ENCODE assay signal across 9 cellular contexts in the genomic region with DNA sequence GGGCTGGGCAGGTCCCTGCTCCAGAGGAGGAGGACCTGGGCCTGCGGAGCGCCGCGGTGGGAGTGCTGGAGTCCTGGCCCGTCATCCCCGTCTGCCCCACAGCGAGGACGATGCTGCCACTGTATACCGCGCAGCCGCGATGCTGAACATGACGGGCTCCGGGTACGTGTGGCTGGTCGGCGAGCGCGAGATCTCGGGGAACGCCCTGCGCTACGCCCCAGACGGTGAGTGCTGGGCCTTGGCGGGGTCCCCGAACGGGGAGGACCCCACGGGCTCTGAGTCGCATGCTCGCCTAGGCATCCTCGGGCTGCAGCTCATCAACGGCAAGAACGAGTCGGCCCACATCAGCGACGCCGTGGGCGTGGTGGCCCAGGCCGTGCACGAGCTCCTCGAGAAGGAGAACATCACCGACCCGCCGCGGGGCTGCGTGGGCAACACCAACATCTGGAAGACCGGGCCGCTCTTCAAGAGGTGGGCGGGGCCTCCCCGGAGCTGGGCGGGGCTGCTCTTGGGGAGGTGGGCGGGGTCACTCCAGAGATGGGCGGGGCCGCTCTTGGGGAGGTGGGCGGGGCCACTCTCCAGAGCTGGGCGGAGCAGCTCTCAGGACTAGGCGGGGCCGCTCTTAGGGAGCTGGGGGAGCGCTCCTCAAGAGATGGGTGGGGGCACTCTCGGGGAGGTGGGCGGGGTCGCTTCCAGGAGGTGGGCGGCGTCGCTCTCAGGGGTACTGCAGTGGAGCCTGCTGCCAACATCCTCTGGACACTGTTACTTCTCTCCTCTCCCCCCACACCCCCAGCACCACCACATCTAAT. TPM values are rescaled to one million over a fixed set of nuclear protein-coding genes. Genes with fewer than 3 reads are reported as not detected.
DNase-seq lines count a peak whose midpoint lies in the region; ATAC-seq, FAIRE-seq and TF ChIP-seq lines count a peak whose summit lies in the region.
"Had no signal": no experiment of that assay in that cellular context is flagged by ENCODE, and none has a peak within 500 bp of the region (broad histone marks: within the 10 kb centered on the region; RNA-seq: fewer than 3 reads in every experiment).

No MANE protein-coding gene starts in this region.

- POLR2A ChIA-PET in A549 (lab: Yijun Ruan, JAX) (interaction anchor here (0.9 to 1.1 kb wide), 3 partner anchors 13 to 67 kb away, joined by 3 to 12 read pairs (median 3); partner anchors contain the start of gene LRRC26), HCT116 (lab: Charles Lee) (interaction anchor here (0.7 kb wide), 1 partner anchor 44 kb away, joined by 3 read pairs; the partner anchor contains the start of gene TPRN)

- H2AFZ ChIP-seq in HCT116 (ENCODE audit: low read depth, low read length, poor library complexity, severe bottlenecking) = no peak overlapping the region

- CTCF ChIA-PET in A549 (lab: Yijun Ruan, JAX) (interaction anchor here (0.7 to 3.1 kb wide), 5 partner anchors 13 to 80 kb away, joined by 3 to 11 read pairs (median 3); partner anchors contain the start of genes LRRC26 and RNF224), HCT116 (lab: Charles Lee) (interaction anchor here (1.2 kb wide), 1 partner anchor 80 kb away, joined by 3 read pairs; no protein-coding TSS in a partner anchor)

- H3K4me2 ChIP-seq in A549 (peak overlapping the region; percentile 39; the same call in 1 of the 3 replicates), HCT116 (ENCODE audit: low read length) (no peak overlapping the region)

- H3K4me1 ChIP-seq in A549 (peaks cover 20% of the 10 kb centered on the region; the same call in 2 of the 3 replicates), HCT116 (ENCODE audit: control insufficient read depth in 1 of 2, insufficient read depth in 2 of 2, low read length in 2 of 2) (peaks cover 3 to 31% of the 10 kb centered on the region in 2 experiments; a peak in 3 of 4 replicates)
- H3K4me1 ChIP-seq: gastrocnemius medialis had no signal

- no TSS peak for BruUV-seq in HCT116 (replicated peaks; lab: Mats Ljungman, UMichigan)

- H3K9ac ChIP-seq in HCT116 (ENCODE audit: low read length) = no peak overlapping the region

- H3K9me3 ChIP-seq in A549 (no peaks in the 10 kb centered on the region), HCT116 (ENCODE audit: control insufficient read depth in 1 of 2, insufficient read depth in 1 of 2, low read depth in 1 of 2, low read length in 2 of 2) (no peaks in the 10 kb centered on the region; a peak in 1 of 4 replicates)
- H3K9me3 ChIP-seq: gastrocnemius medialis had no signal

- RAD21 ChIA-PET in HCT116 (lab: Charles Lee; ENCODE audit: low non-redundant PET in 1 of 2, low total read pairs in 2 of 2, uncharacterized antibody in 2 of 2, unreplicated experiment in 2 of 2) = interaction anchor here in 1 of 2 experiments (0.5 kb wide), 1 partner anchor 43 kb away, joined by 7 read pairs; no protein-coding TSS in a partner anchor

- no peaks in the 10 kb centered on the region for H3K79me2 ChIP-seq in HCT116 (ENCODE audit: insufficient read depth, low read length)

- H3K4me3 ChIP-seq in A549 = no peak overlapping the region
- H3K4me3 ChIP-seq in HCT116 (replicated peaks in 1 of 2; ENCODE audit: low read depth in 1 of 2, low read length in 2 of 2) = no peak overlapping the region
- H3K4me3 ChIP-seq: gastrocnemius medialis had no signal

- H3K36me3 ChIP-seq in HCT116 (ENCODE audit: control insufficient read depth in 1 of 2, insufficient read depth in 2 of 2, low read length in 2 of 2) = no peaks in the 10 kb centered on the region
- H3K36me3 ChIP-seq: gastrocnemius medialis had no signal

- WGBS in A549 (ENCODE audit: missing lambda C conversion rate) = 57% methylated on average over 31 of the region's 65 CpGs

- no peak for TF ChIP-seq RAD21 in A549 (conservative IDR thresholded peaks at IDR 0.05 in 1 of 2, IDR thresholded peaks at IDR 0.05 in 1 of 2)
- no peak for TF ChIP-seq RAD21 in HCT116 (IDR thresholded peaks at IDR 0.05; ENCODE audit: low read depth)

- no peaks in the 10 kb centered on the region for H3K27me3 ChIP-seq in HCT116 (ENCODE audit: insufficient read depth, low read length)

- no peak overlapping the region for H3K27ac ChIP-seq in A549
- H3K27ac ChIP-seq in HCT116 (ENCODE audit: low read depth, low read length) = peak overlapping the region; percentile 42; the same call in 1 of the 2 replicates
- H3K27ac ChIP-seq: gastrocnemius medialis had no signal

- H3K9me2 ChIP-seq in HCT116 (ENCODE audit: insufficient read depth) = no peaks in the 10 kb centered on the region

- no peaks in the 10 kb centered on the region for H4K20me1 ChIP-seq in HCT116 (ENCODE audit: insufficient read depth)

- TF ChIP-seq CTCF in A549 (IDR thresholded peaks at IDR 0.05) (no peak), HCT116 (IDR thresholded peaks at IDR 0.05 in 2 of 3, conservative IDR thresholded peaks at IDR 0.05 in 1 of 3; ENCODE audit: borderline replicate concordance in 1 of 3, insufficient read depth in 1 of 3, low read depth in 2 of 3, low read length in 2 of 3) (no peak)

- no peak for FAIRE-seq in A549 (lab: Jason Lieb, UNC)

- TF ChIP-seq POLR2A in A549 (IDR thresholded peaks at IDR 0.05; ENCODE audit: low read length) (no peak), HCT116 (IDR thresholded peaks at IDR 0.05; ENCODE audit: borderline replicate concordance, extremely low read depth, insufficient read depth, insufficient read length) (no peak)

- no peak for TF ChIP-seq EP300 in A549 (IDR thresholded peaks at IDR 0.05)

- ATAC-seq in A549 (peak; percentile 19 to 62; a peak in 4 of 6 replicates), HCT116 (peak; percentile 60), GM21825 (IDR thresholded peaks at IDR 0.05; ENCODE audit: unreplicated experiment) (no peak), HG03196 (IDR thresholded peaks at IDR 0.05; ENCODE audit: unreplicated experiment) (no peak)

- intact Hi-C loops in HCT116 (cut with micrococcal nuclease) = no loop called here

- DNase-seq in A549 (ENCODE audit: low read depth in 1 of 2, low spot score in 1 of 2) = peak in 1 of 2 experiments; percentile 58
- DNase-seq in HCT116 (ENCODE audit: low read depth, low spot score) = no peak
- peak; percentile 52 to 60 for DNase-seq in activated CD8-positive, alpha-beta memory T cell treated with anti-CD3 and anti-CD28 coated beads for 4 hours (ENCODE audit: low read depth in 2 of 2)
- peak; percentile 11 for DNase-seq in fibroblast of peridontal ligament (ENCODE audit: extremely low read depth)
- DNase-seq in stimulated activated CD4-positive, alpha-beta T cell treated with anti-CD3 and anti-CD28 coated beads, Interleukin-15, amount 100 ng/mL, for 24 hours = peak; percentile 72
- DNase-seq in Ammon's horn (ENCODE audit: low spot score) = no peak
- DNase-seq: gastrocnemius medialis had no signal

RNA-seq across cellular contexts. Expression of gene LRRC26, which starts 13.1 kb away (rescaled TPM):
- 0.08 and 0.09 TPM in 2 replicates for polyA plus RNA-seq in A549 (2011; rRNA removed)
- 1.4 and 2.3 TPM in 2 replicates for polyA plus RNA-seq in A549 (2012; cell fraction: cytosol; rRNA removed)
- polyA plus RNA-seq in A549 (2012; cell fraction: nucleus; rRNA removed) = 0.81 and 2.7 TPM in 2 replicates
- 0.80 to 1.2 TPM (median 1.0 TPM) in 3 replicates for polyA plus RNA-seq in A549 (2017; fragmentation: RNase III; extraction: RNeasy Plus Mini Kit Qiagen cat#74134 plus additional on column Dnase treatment)
- not detected in 2 replicates for polyA minus RNA-seq in A549 (2011; rRNA and poly(A)+ RNA removed)
- 2.4 TPM for total RNA-seq in HCT116 (2021; ENCODE audit: unreplicated experiment)
- 2.1 and 2.9 TPM in 2 replicates for polyA plus RNA-seq in HCT116 (2012)
- total RNA-seq: gastrocnemius medialis had no signal

RNA-seq across cellular contexts. Expression of gene TMEM210, which starts 15.1 kb away (rescaled TPM):
- not detected in 2 replicates for polyA plus RNA-seq in A549 (2011; rRNA removed)
- polyA plus RNA-seq in A549 (2012; cell fraction: cytosol; rRNA removed) = not detected in 2 replicates
- 0.24 TPM in 1 of 2 replicates, not detected in the other for polyA plus RNA-seq in A549 (2012; cell fraction: nucleus; rRNA removed)
- not detected in 3 replicates for polyA plus RNA-seq in A549 (2017; fragmentation: RNase III; extraction: RNeasy Plus Mini Kit Qiagen cat#74134 plus additional on column Dnase treatment)
- polyA minus RNA-seq in A549 (2011; rRNA and poly(A)+ RNA removed) = not detected in 2 replicates
- total RNA-seq in HCT116 (2021; ENCODE audit: unreplicated experiment) = not detected
- not detected in 2 replicates for polyA plus RNA-seq in HCT116 (2012)
- total RNA-seq: gastrocnemius medialis had no signal

RNA-seq across cellular contexts. Expression of gene GRIN1, which starts 17.8 kb away (rescaled TPM):
- polyA plus RNA-seq in A549 (2011; rRNA removed) (0.11 and 0.13 TPM in 2 replicates), A549 (2017; fragmentation: RNase III; extraction: RNeasy Plus Mini Kit Qiagen cat#74134 plus additional on column Dnase treatment) (0.30 to 0.51 TPM (median 0.45 TPM) in 3 replicates)
- 0.30 and 0.57 TPM in 2 replicates for polyA plus RNA-seq in A549 (2012; cell fraction: cytosol; rRNA removed)
- 0.38 and 0.78 TPM in 2 replicates for polyA plus RNA-seq in A549 (2012; cell fraction: nucleus; rRNA removed)
- 0.17 and 0.88 TPM in 2 replicates for polyA minus RNA-seq in A549 (2011; rRNA and poly(A)+ RNA removed)
- 23.1 TPM for total RNA-seq in HCT116 (2021; ENCODE audit: unreplicated experiment)
- 8.6 and 12.5 TPM in 2 replicates for polyA plus RNA-seq in HCT116 (2012)
- total RNA-seq: gastrocnemius medialis had no signal

RNA-seq across cellular contexts. Expression of gene ANAPC2, which starts 31.6 kb away (rescaled TPM):
- polyA plus RNA-seq in A549 (2011; rRNA removed) (17.5 and 22.3 TPM in 2 replicates), A549 (2017; fragmentation: RNase III; extraction: RNeasy Plus Mini Kit Qiagen cat#74134 plus additional on column Dnase treatment) (35.4 to 40.7 TPM (median 39.9 TPM) in 3 replicates)
- polyA plus RNA-seq in A549 (2012; cell fraction: cytosol; rRNA removed) = 37.1 and 48.9 TPM in 2 replicates
- polyA plus RNA-seq in A549 (2012; cell fraction: nucleus; rRNA removed) = 202 and 265 TPM in 2 replicates
- 18.9 and 25.5 TPM in 2 replicates for polyA minus RNA-seq in A549 (2011; rRNA and poly(A)+ RNA removed)
- total RNA-seq in HCT116 (2021; ENCODE audit: unreplicated experiment) = 75.5 TPM
- polyA plus RNA-seq in HCT116 (2012) = 54.9 and 61.4 TPM in 2 replicates

RNA-seq across cellular contexts. Expression of gene SSNA1, which starts 31.7 kb away (rescaled TPM):
- 52.6 and 54.1 TPM in 2 replicates for polyA plus RNA-seq in A549 (2011; rRNA removed)
- polyA plus RNA-seq in A549 (2012; cell fraction: cytosol; rRNA removed) = 201 and 204 TPM in 2 replicates
- polyA plus RNA-seq in A549 (2012; cell fraction: nucleus; rRNA removed) = 122 and 139 TPM in 2 replicates
- polyA plus RNA-seq in A549 (2017; fragmentation: RNase III; extraction: RNeasy Plus Mini Kit Qiagen cat#74134 plus additional on column Dnase treatment) = 89.2 to 102 TPM (median 102 TPM) in 3 replicates
- 10.9 and 21.7 TPM in 2 replicates for polyA minus RNA-seq in A549 (2011; rRNA and poly(A)+ RNA removed)
- total RNA-seq in HCT116 (2021; ENCODE audit: unreplicated experiment) = 84.7 TPM
- polyA plus RNA-seq in HCT116 (2012) = 101 and 102 TPM in 2 replicates

Comparison
In these comparisons a context has a peak if more than half of its experiments do, and no peak if none do; other contexts are left out.
1. ATAC-seq: peak in A549 (2 of 2) and HCT116 (single experiment); none in GM21825 (single experiment) and HG03196 (single experiment).
2. DNase-seq: peak in activated CD8-positive, alpha-beta memory T cell treated with anti-CD3 and anti-CD28 coated beads for 4 hours (2 of 2), fibroblast of peridontal ligament (single experiment) and stimulated activated CD4-positive, alpha-beta T cell treated with anti-CD3 and anti-CD28 coated beads, Interleukin-15, amount 100 ng/mL, for 24 hours (single experiment); none in HCT116 (single experiment) and Ammon's horn (single experiment).